ENCODE assay signal across 8 cellular contexts in the genomic region with DNA sequence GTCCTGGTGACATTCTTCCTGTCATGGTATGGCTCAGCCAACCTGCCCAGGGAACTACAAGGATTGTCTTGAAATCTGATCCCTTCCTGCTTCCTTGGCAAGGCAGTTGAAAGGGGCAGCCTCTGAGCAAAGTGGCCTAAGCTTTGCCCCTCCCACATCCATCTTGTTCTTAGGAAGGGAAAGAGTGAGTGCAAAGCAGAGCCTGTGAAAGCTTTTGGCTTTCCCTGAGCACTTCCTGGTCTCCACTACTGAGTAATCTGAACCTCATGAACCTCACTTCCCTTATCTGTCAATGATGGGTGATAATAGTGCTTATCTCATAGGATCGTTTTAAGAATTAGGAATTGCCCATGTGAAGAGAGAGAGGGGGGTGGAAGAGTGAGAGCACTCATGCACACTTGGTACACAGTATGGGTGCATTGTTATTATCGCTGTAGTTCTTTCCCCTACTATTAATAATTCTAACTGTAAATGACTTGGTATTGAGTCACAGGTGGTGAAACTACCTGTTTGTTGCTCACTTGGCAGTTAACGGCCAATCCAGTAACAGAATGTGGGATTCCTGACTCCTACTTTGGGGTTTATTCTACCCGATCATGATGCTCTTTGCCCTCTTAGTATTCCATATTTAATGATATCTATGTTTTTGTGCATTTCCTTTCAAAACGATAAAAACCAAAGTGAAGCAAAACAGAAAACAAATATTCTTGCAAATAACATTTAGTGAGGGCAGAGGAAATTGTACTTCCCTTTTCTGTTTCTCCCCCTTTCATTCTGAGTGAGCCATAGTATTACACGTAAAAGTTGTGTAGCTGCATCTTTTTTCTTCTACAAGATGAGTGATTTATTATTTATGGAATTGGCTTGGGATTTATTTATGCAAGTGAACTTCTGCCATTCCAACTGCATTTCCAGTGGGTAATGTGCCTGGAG.
A peak's percentile ranks its signal among the peaks of the same experiment; 100 is the strongest.
DNase-seq lines count a peak whose midpoint lies in the region; ATAC-seq and TF ChIP-seq lines count a peak whose summit lies in the region.

No MANE protein-coding gene starts in this region.

- no peaks in the 10 kb centered on the region for H3K36me3 ChIP-seq in MM.1S (replicated peaks; ENCODE audit: insufficient read depth, low read length)

- H3K27me3 ChIP-seq in MM.1S (replicated peaks; ENCODE audit: insufficient read depth, low read length) = no peaks in the 10 kb centered on the region

- no peaks in the 10 kb centered on the region for H4K20me1 ChIP-seq in MM.1S (ENCODE audit: insufficient read depth, low read length)

- TF ChIP-seq CTCF in MM.1S (IDR thresholded peaks at IDR 0.05; ENCODE audit: low read length) (no peak), epithelial cell of esophagus (IDR thresholded peaks at IDR 0.05; ENCODE audit: insufficient read depth, low read depth, low read length, missing control alignments) (no peak)

- H3K4me3 ChIP-seq in MM.1S (ENCODE audit: low read length) (no peak overlapping the region; the same call in 1 of the 2 replicates), epithelial cell of esophagus (ENCODE audit: low read length) (no peak overlapping the region)

- H3K9me2 ChIP-seq in MM.1S (replicated peaks; ENCODE audit: insufficient read depth, low read length) = no peaks in the 10 kb centered on the region

- H3K27ac ChIP-seq in MM.1S (ENCODE audit: low read length) = no peak overlapping the region; the same call in 1 of the 2 replicates

- H3K9ac ChIP-seq in MM.1S (ENCODE audit: low read length) = no peak overlapping the region

- no peaks in the 10 kb centered on the region for H3K79me2 ChIP-seq in MM.1S (ENCODE audit: low read length)

- peak overlapping the region; percentile 35; the same call in 1 of the 2 replicates for H2AFZ ChIP-seq in MM.1S (ENCODE audit: low read length)

- peak overlapping the region; percentile 32 for H3K4me2 ChIP-seq in MM.1S (ENCODE audit: low read depth, low read length)

- H3K9me3 ChIP-seq in MM.1S (replicated peaks; ENCODE audit: insufficient read depth, low read length) = no peaks in the 10 kb centered on the region

- peak; percentile 85 for ATAC-seq in GM18517 (IDR thresholded peaks at IDR 0.05; ENCODE audit: unreplicated experiment)
- ATAC-seq in GM21786 (IDR thresholded peaks at IDR 0.05; ENCODE audit: unreplicated experiment) = peak; percentile 70

- H3F3A ChIP-seq in MM.1S (ENCODE audit: insufficient read depth, low read length) = no peaks in the 10 kb centered on the region

- H3K4me1 ChIP-seq in MM.1S (ENCODE audit: low read length) = no peaks in the 10 kb centered on the region

- peak; percentile 7 for DNase-seq in MM.1S
- peak; percentile 31 for DNase-seq in epithelial cell of esophagus (ENCODE audit: low read depth)
- DNase-seq in dermis blood vessel endothelial cell = no peak
- DNase-seq in hippocampal formation (lab: John Stamatoyannopoulos, UW) = no peak
- DNase-seq in pons (ENCODE audit: low spot score) = no peak
- no peak for DNase-seq in NCI-H748 treated with DMSO at 0.1 percent for 48 hours (lab: John Stamatoyannopoulos, UW)

Comparison
In these comparisons a context has a peak if more than half of its experiments do, and no peak if none do; other contexts are left out.
1. DNase-seq: peak in MM.1S (single experiment) and epithelial cell of esophagus (single experiment); none in dermis blood vessel endothelial cell (single experiment), hippocampal formation (0 of 2), pons (single experiment) and NCI-H748 treated with DMSO at 0.1 percent for 48 hours (single experiment).